ENCODE assay signal across 17 cellular contexts in the genomic region with DNA sequence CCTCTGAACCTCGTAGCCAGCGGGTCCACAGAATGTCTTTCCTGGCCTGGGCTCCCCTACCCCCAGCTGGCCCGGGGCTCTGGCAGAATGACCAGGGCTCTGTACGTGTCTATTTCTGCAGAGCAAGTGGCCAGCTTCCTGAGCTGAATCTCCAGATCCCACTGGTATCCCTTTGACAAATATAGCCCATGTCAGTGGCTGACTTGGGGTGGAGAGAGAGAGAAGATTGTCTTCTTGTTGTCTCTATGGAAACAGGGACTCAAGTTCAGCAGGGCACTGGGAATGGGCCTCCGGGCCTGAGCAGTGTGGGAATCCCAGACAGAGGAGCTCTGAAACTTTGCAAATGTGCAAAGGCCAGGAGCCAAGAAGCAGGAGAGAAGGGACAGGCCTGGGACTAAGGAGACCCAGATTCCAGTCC. TPM values are rescaled to one million over a fixed set of nuclear protein-coding genes. Genes with fewer than 3 reads are reported as not detected.
DNase-seq lines count a peak whose midpoint lies in the region; ATAC-seq, FAIRE-seq and TF ChIP-seq lines count a peak whose summit lies in the region.
"Had no signal": no experiment of that assay in that cellular context is flagged by ENCODE, and none has a peak within 500 bp of the region (broad histone marks: within the 10 kb centered on the region; RNA-seq: fewer than 3 reads in every experiment).

No MANE protein-coding gene starts in this region.

- H3K36me3 ChIP-seq in HEK293 (ENCODE audit: control insufficient read depth in 2 of 2, insufficient read depth in 1 of 2, low read length in 2 of 2) (no peaks in the 10 kb centered on the region), astrocyte (ENCODE audit: insufficient read depth, low read length) (no peaks in the 10 kb centered on the region), gastrocnemius medialis (no peaks in the 10 kb centered on the region), MG63 (no peaks in the 10 kb centered on the region)

- no peak overlapping the region for H2AFZ ChIP-seq in astrocyte (ENCODE audit: low read depth, low read length)
- H2AFZ ChIP-seq: parathyroid adenoma had no signal

- no peaks in the 10 kb centered on the region for H4K20me1 ChIP-seq in astrocyte (ENCODE audit: insufficient read depth, low read length)

- H3K4me2 ChIP-seq in astrocyte (ENCODE audit: low read length): peak overlapping the region; percentile 62

- CTCF ChIA-PET in HEK293 (lab: Yijun Ruan, JAX): interaction anchor here (0.8 to 1.1 kb wide), 2 partner anchors 193 to 201 kb away, joined by 3 read pairs; no protein-coding TSS in a partner anchor

- H3K27ac ChIP-seq in HEK293 (ENCODE audit: extremely low read depth, low read depth, low read length) (peak overlapping the region; percentile 11; the same call in 1 of the 2 replicates), astrocyte (ENCODE audit: low read depth, low read length) (no peak overlapping the region), gastrocnemius medialis (peak overlapping the region; percentile 55 to 77 (median 68))
- H3K27ac ChIP-seq: epithelial cell of prostate had no signal

- POLR2A ChIA-PET in HEK293 (lab: Yijun Ruan, JAX): no interaction called here

- no peaks in the 10 kb centered on the region for H3K9me3 ChIP-seq in HEK293 (ENCODE audit: control insufficient read depth, insufficient read depth, low read depth, low read length)
- no peaks in the 10 kb centered on the region for H3K9me3 ChIP-seq in astrocyte (ENCODE audit: insufficient read depth, low read depth, low read length)
- no peaks in the 10 kb centered on the region for H3K9me3 ChIP-seq in gastrocnemius medialis
- no peaks in the 10 kb centered on the region for H3K9me3 ChIP-seq in MG63

- intact Hi-C loops in gastrocnemius medialis (cut with DNase I; ENCODE audit: low total_unique reads): no loop called here

- H3K36me3 Mint-ChIP-seq in astrocyte (ENCODE audit: low read depth, unreplicated experiment): no peaks in the 10 kb centered on the region
- H3K36me3 Mint-ChIP-seq: activated naive CD4-positive, alpha-beta T cell treated with anti-CD3 and anti-CD28 coated beads, Interleukin-2, amount 50 U/mL, for 24 hours; WTC11 had no signal

- TF ChIP-seq CTCF in HEK293 (tag by site-specific recombination; IDR thresholded peaks at IDR 0.05) (no peak), astrocyte (IDR thresholded peaks at IDR 0.05; ENCODE audit: insufficient read depth, low read depth, low read length) (no peak), gastrocnemius medialis (IDR thresholded peaks at IDR 0.05 in 4 of 5, conservative IDR thresholded peaks at IDR 0.05 in 1 of 5) (no peak), GM20000 (IDR thresholded peaks at IDR 0.05; ENCODE audit: extremely low read depth, missing control alignments) (no peak)

- no peaks in the 10 kb centered on the region for H3K79me2 ChIP-seq in astrocyte (ENCODE audit: insufficient read depth, low read length)
- H3K79me2 ChIP-seq: parathyroid adenoma had no signal

- peak overlapping the region; percentile 84 for H3K27ac Mint-ChIP-seq in astrocyte (ENCODE audit: unreplicated experiment)
- H3K27ac Mint-ChIP-seq: activated naive CD4-positive, alpha-beta T cell treated with anti-CD3 and anti-CD28 coated beads, Interleukin-2, amount 50 U/mL, for 24 hours; WTC11 had no signal

- H3K27me3 ChIP-seq in astrocyte (ENCODE audit: insufficient read depth, low read length) (no peaks in the 10 kb centered on the region), gastrocnemius medialis (no peaks in the 10 kb centered on the region), MG63 (no peaks in the 10 kb centered on the region)

- no peaks in the 10 kb centered on the region for H3K9me3 Mint-ChIP-seq in astrocyte (ENCODE audit: unreplicated experiment)
- H3K9me3 Mint-ChIP-seq: activated naive CD4-positive, alpha-beta T cell treated with anti-CD3 and anti-CD28 coated beads, Interleukin-2, amount 50 U/mL, for 24 hours; WTC11 had no signal

- no peak for TF ChIP-seq POLR2A in gastrocnemius medialis (IDR thresholded peaks at IDR 0.05)

- H3K27me3 Mint-ChIP-seq in astrocyte (ENCODE audit: low read depth, unreplicated experiment): peaks cover 34% of the 10 kb centered on the region
- H3K27me3 Mint-ChIP-seq: activated naive CD4-positive, alpha-beta T cell treated with anti-CD3 and anti-CD28 coated beads, Interleukin-2, amount 50 U/mL, for 24 hours had no signal

- peaks cover 28% of the 10 kb centered on the region for H3K4me1 Mint-ChIP-seq in astrocyte (ENCODE audit: low read depth, unreplicated experiment)
- H3K4me1 Mint-ChIP-seq: activated naive CD4-positive, alpha-beta T cell treated with anti-CD3 and anti-CD28 coated beads, Interleukin-2, amount 50 U/mL, for 24 hours had no signal

- peak overlapping the region; percentile 31 for H3K9ac ChIP-seq in astrocyte (ENCODE audit: low read length)
- H3K9ac ChIP-seq: parathyroid adenoma had no signal

- in situ Hi-C loops in gastrocnemius medialis (cut with MboI; ENCODE audit: low sequenced_read_pairs in 4 of 4): no loop called here

- peak; percentile 48 to 70 for ATAC-seq in gastrocnemius medialis

- no peak overlapping the region for H3K4me3 Mint-ChIP-seq in astrocyte (ENCODE audit: unreplicated experiment)
- H3K4me3 Mint-ChIP-seq: activated naive CD4-positive, alpha-beta T cell treated with anti-CD3 and anti-CD28 coated beads, Interleukin-2, amount 50 U/mL, for 24 hours; WTC11 had no signal

- H3K4me1 ChIP-seq in HEK293 (ENCODE audit: control insufficient read depth, insufficient read depth, low read length): peaks cover 3% of the 10 kb centered on the region; the same call in 1 of the 2 replicates
- H3K4me1 ChIP-seq in astrocyte (ENCODE audit: insufficient read depth, low read length): peaks cover 32% of the 10 kb centered on the region
- H3K4me1 ChIP-seq in gastrocnemius medialis: peaks cover 8 to 13% of the 10 kb centered on the region in 2 donors

- H3K4me3 ChIP-seq in HEK293 (ENCODE audit: low read depth, low read length) (no peak overlapping the region), astrocyte (ENCODE audit: insufficient read depth, low read depth, low read length) (no peak overlapping the region), gastrocnemius medialis (peak overlapping the region in 1 of 4 donors; percentile 3), MG63 (no peak overlapping the region)

- no peak for DNase-seq in astrocyte (ENCODE audit: low read depth)
- peak; percentile 66 for DNase-seq in islet precursor cell
- DNase-seq in gastrocnemius medialis: no peak
- no peak for DNase-seq in cerebellar cortex (ENCODE audit: low spot score)
- DNase-seq in GM20000 (ENCODE audit: low spot score): no peak
- no peak for DNase-seq in MG63
- DNase-seq in OCI-M1 (lab: John Stamatoyannopoulos, UW): no peak
- DNase-seq: C1 segment of cervical spinal cord; cerebellar nuclear complex; mammary epithelial cell; NCI-H1092 treated with DMSO at 0.1 percent for 48 hours; stimulated activated CD4-positive, alpha-beta T cell treated with anti-CD3 and anti-CD28 coated beads, Interleukin-1b, Interleukin-23, amount 100 ng/mL, for 48 hours had no signal

- no peak for FAIRE-seq in astrocyte (lab: Jason Lieb, UNC)

TF ChIP-seq in HEK293, 187 proteins besides CTCF, POLR2A, EP300 and RAD21:
- TF ChIP-seq GLI2 (tag by site-specific recombination; IDR thresholded peaks at IDR 0.05; ENCODE audit: borderline replicate concordance, low read depth) (no peak), ZBTB20 (tag by site-specific recombination; IDR thresholded peaks at IDR 0.05) (peak; percentile 92), SP7 (tag by site-specific recombination; IDR thresholded peaks at IDR 0.05) (0 out of 2 replicates have a peak, but pooled peaks have one; percentile 5)
- TF ChIP-seq, protein P1, sequence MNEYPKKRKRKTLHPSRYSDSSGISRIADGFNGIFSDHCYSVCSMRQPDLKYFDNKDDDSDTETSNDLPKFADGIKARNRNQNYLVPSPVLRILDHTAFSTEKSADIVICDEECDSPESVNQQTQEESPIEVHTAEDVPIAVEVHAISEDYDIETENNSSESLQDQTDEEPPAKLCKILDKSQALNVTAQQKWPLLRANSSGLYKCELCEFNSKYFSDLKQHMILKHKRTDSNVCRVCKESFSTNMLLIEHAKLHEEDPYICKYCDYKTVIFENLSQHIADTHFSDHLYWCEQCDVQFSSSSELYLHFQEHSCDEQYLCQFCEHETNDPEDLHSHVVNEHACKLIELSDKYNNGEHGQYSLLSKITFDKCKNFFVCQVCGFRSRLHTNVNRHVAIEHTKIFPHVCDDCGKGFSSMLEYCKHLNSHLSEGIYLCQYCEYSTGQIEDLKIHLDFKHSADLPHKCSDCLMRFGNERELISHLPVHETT (tag by site-specific recombination; IDR thresholded peaks at IDR 0.05): 0 out of 2 replicates have a peak, but pooled peaks have one; percentile 1

RNA-seq across cellular contexts. Expression of a gene that starts 33.9 kb away (rescaled TPM):
- total RNA-seq in astrocyte (0.10 and 0.14 TPM in 2 replicates), gastrocnemius medialis (1 to 10 TPM; 2.3 to 9.2 (median 4.2) TPM)
- 0.12 and 0.99 TPM in 2 replicates for total RNA-seq in MG63 (2014; rRNA removed; shearing (Covaris generic); ENCODE audit: low replicate concordance)
